Comparison of ENCODE assay signal across 8 cellular contexts in genomic region chr6:57089265-57089664, GRCh38. TPM values are rescaled to one million over a fixed set of nuclear protein-coding genes. Genes with fewer than 3 reads are reported as not detected.
DNase-seq lines count a peak whose midpoint lies in the region; ATAC-seq, FAIRE-seq and TF ChIP-seq lines count a peak whose summit lies in the region.

No MANE protein-coding gene starts in this region.

- H3K27ac ChIP-seq in cardiac muscle cell (peak overlapping the region; percentile 65), liver (ENCODE audit: low read depth in 1 of 2, low read length in 2 of 2) (no peak overlapping the region)

- H3K4me3 Mint-ChIP-seq in activated naive CD8-positive, alpha-beta T cell treated with anti-CD3 and anti-CD28 coated beads, Interleukin-2, amount 50 U/mL, for 24 hours = peak overlapping the region; percentile 84
- H3K4me3 Mint-ChIP-seq in type B pancreatic cell = peak overlapping the region; percentile 85

- ATAC-seq in Right ventricle myocardium inferior = no peak
- no peak for ATAC-seq in activated naive CD8-positive, alpha-beta T cell treated with anti-CD3 and anti-CD28 coated beads, Interleukin-2, amount 50 U/mL, for 24 hours

- TF ChIP-seq RAD21 in liver (IDR thresholded peaks at IDR 0.05) = no peak

- no peak for FAIRE-seq in GM19239 (lab: Jason Lieb, UNC)

- H3K27me3 ChIP-seq in cardiac muscle cell (no peaks in the 10 kb centered on the region), liver (ENCODE audit: control insufficient read depth in 4 of 4, insufficient read depth in 4 of 4, low read length in 3 of 4) (no peaks in the 10 kb centered on the region)

- no peak overlapping the region for H3K9ac ChIP-seq in liver (ENCODE audit: low read depth in 1 of 2, low read length in 2 of 2)

- H3K9me3 Mint-ChIP-seq in activated naive CD8-positive, alpha-beta T cell treated with anti-CD3 and anti-CD28 coated beads, Interleukin-2, amount 50 U/mL, for 24 hours = no peaks in the 10 kb centered on the region
- H3K9me3 Mint-ChIP-seq in type B pancreatic cell = no peaks in the 10 kb centered on the region

- H3K4me1 ChIP-seq in cardiac muscle cell (ENCODE audit: low read depth) (peaks cover 29% of the 10 kb centered on the region), liver (ENCODE audit: control insufficient read depth in 4 of 4, insufficient read depth in 4 of 4, low read length in 3 of 4) (peaks cover 1 to 18% (median 12%) of the 10 kb centered on the region in 4 donors)

- intact Hi-C loops in Right ventricle myocardium inferior (cut with DNase I) = loop anchor here (1.0 to 5.0 kb wide), 2 partner anchors 42 to 228 kb away; partner anchors contain the start of genes KIAA1586 and PRIM2

- H3K9me3 ChIP-seq in cardiac muscle cell (ENCODE audit: low read depth) (no peaks in the 10 kb centered on the region), liver (ENCODE audit: control insufficient read depth in 4 of 4, low read length in 3 of 4) (no peaks in the 10 kb centered on the region)

- peaks cover 32% of the 10 kb centered on the region for H3K4me1 Mint-ChIP-seq in activated naive CD8-positive, alpha-beta T cell treated with anti-CD3 and anti-CD28 coated beads, Interleukin-2, amount 50 U/mL, for 24 hours
- peaks cover 28% of the 10 kb centered on the region for H3K4me1 Mint-ChIP-seq in type B pancreatic cell (ENCODE audit: unreplicated experiment)

- H3K36me3 ChIP-seq in cardiac muscle cell (peaks cover 7% of the 10 kb centered on the region), liver (ENCODE audit: control insufficient read depth in 4 of 4, insufficient read depth in 3 of 4, low read depth in 1 of 4, low read length in 3 of 4) (peaks cover 0 to 6% (median 0%) of the 10 kb centered on the region in 4 donors)

- peak overlapping the region; percentile 89 for H3K27ac Mint-ChIP-seq in activated naive CD8-positive, alpha-beta T cell treated with anti-CD3 and anti-CD28 coated beads, Interleukin-2, amount 50 U/mL, for 24 hours
- peak overlapping the region; percentile 88 for H3K27ac Mint-ChIP-seq in type B pancreatic cell

- TF ChIP-seq CTCF in cardiac muscle cell (IDR thresholded peaks at IDR 0.05; ENCODE audit: low read depth, low read length) (no peak), liver (IDR thresholded peaks at IDR 0.05; ENCODE audit: low read depth, low read length, missing input control) (no peak), type B pancreatic cell (conservative IDR thresholded peaks at IDR 0.05) (no peak)

- WGBS in liver = 61% methylated on average over 3 of the region's 3 CpGs

- H3K36me3 Mint-ChIP-seq in activated naive CD8-positive, alpha-beta T cell treated with anti-CD3 and anti-CD28 coated beads, Interleukin-2, amount 50 U/mL, for 24 hours (ENCODE audit: low read depth) = peaks cover 16% of the 10 kb centered on the region
- H3K36me3 Mint-ChIP-seq in type B pancreatic cell = peaks cover 6% of the 10 kb centered on the region

- H3K4me3 ChIP-seq in cardiac muscle cell (peak overlapping the region; percentile 4), liver (ENCODE audit: low read depth in 1 of 3, low read length in 3 of 3) (peak overlapping the region; percentile 18 to 68 (median 51))

- H3K27me3 Mint-ChIP-seq in activated naive CD8-positive, alpha-beta T cell treated with anti-CD3 and anti-CD28 coated beads, Interleukin-2, amount 50 U/mL, for 24 hours = no peaks in the 10 kb centered on the region
- H3K27me3 Mint-ChIP-seq in type B pancreatic cell = no peaks in the 10 kb centered on the region

- DNase-seq in cardiac muscle cell (ENCODE audit: low read depth in 1 of 2, low spot score in 1 of 2) = peak in 1 of 2 donors; percentile 1
- no peak for DNase-seq in Right ventricle myocardium inferior (ENCODE audit: missing footprints)
- no peak for DNase-seq in activated naive CD8-positive, alpha-beta T cell treated with anti-CD3 and anti-CD28 coated beads, Interleukin-2, amount 50 U/mL, for 24 hours
- DNase-seq in type B pancreatic cell (ENCODE audit: extremely low spot score, unreplicated experiment) = no peak
- DNase-seq in GM19239 (ENCODE audit: insufficient read length, low spot score) = no peak
- DNase-seq in NCI-H1436 (lab: John Stamatoyannopoulos, UW) = no peak
- no peak for DNase-seq in NOMO-1 (lab: John Stamatoyannopoulos, UW; ENCODE audit: unreplicated experiment in 2 of 2)

TF ChIP-seq in liver, 16 proteins besides CTCF, POLR2A, EP300 and RAD21:
- TF ChIP-seq TAF1 (conservative IDR thresholded peaks at IDR 0.05) (no peak), ZBTB33 (IDR thresholded peaks at IDR 0.05) (no peak), NR2F2 (IDR thresholded peaks at IDR 0.05) (no peak), HNF4G (IDR thresholded peaks at IDR 0.05) (no peak), JUND (IDR thresholded peaks at IDR 0.05) (no peak), MAX (IDR thresholded peaks at IDR 0.05) (no peak), HNF4A (conservative IDR thresholded peaks at IDR 0.05) (no peak), ATF3 (IDR thresholded peaks at IDR 0.05) (no peak), GABPA (IDR thresholded peaks at IDR 0.05 in 1 of 2, conservative IDR thresholded peaks at IDR 0.05 in 1 of 2) (no peak), FOXA2 (IDR thresholded peaks at IDR 0.05) (no peak), FOXA1 (IDR thresholded peaks at IDR 0.05) (no peak), SP1 (IDR thresholded peaks at IDR 0.05) (no peak), EGR1 (IDR thresholded peaks at IDR 0.05; ENCODE audit: low read depth in 2 of 2) (no peak), YY1 (IDR thresholded peaks at IDR 0.05) (no peak), REST (IDR thresholded peaks at IDR 0.05) (no peak)
TF ChIP-seq in liver: peak in this region for 0.

RNA-seq across cellular contexts. Expression of gene ZNF451, which starts 0.7 kb away (rescaled TPM):
- total RNA-seq in cardiac muscle cell (28.0 and 61.0 TPM in 2 replicates), Right ventricle myocardium inferior (19.0 TPM), liver (100 to 1,000 TPM in 1 of 2 donors, 10 to 100 TPM in 1; 50.6 to 108 TPM), type B pancreatic cell (ENCODE audit: low replicate concordance) (68.4 and 69.0 TPM in 2 replicates)
- polyA plus RNA-seq in cardiac muscle cell (18.9 and 34.6 TPM in 2 replicates), liver (10 to 100 TPM in 1 of 2 donors, 1 to 10 TPM in 1; 5.5 to 17.0 TPM)

RNA-seq across cellular contexts. Expression of gene KIAA1586, which starts 42.8 kb away (rescaled TPM):
- total RNA-seq in cardiac muscle cell = 8.9 and 15.9 TPM in 2 replicates
- 14.4 and 16.6 TPM in 2 replicates for polyA plus RNA-seq in cardiac muscle cell
- total RNA-seq in Right ventricle myocardium inferior = 6.4 TPM
- total RNA-seq in liver = 10 to 100 TPM in 1 of 2 donors, 1 to 10 TPM in 1; 5.3 to 25.0 TPM
- polyA plus RNA-seq in liver = 1 to 10 TPM; 2.1 to 5.7 TPM
- total RNA-seq in type B pancreatic cell (ENCODE audit: low replicate concordance) = 19.0 and 26.2 TPM in 2 replicates
